Comparison of ENCODE assay signal across 1 cellular context in genomic region chr9:112080831-112081542, GRCh38.
TF ChIP-seq lines count a peak whose summit lies in the region.

No MANE protein-coding gene starts in this region.

TF ChIP-seq in SK-N-SH treated with all-trans-retinoic acid at 6 μM for 48 hours, 23 proteins besides CTCF, POLR2A, EP300 and RAD21 (continued from another document):
- no peak for TF ChIP-seq PATZ1 (CRISPR knock-in tag; IDR thresholded peaks at IDR 0.05; ENCODE audit: borderline replicate concordance)
